ENCODE assay signal across 29 cellular contexts in genomic region chr11:71913716-71914115, GRCh38. TPM values are rescaled to one million over a fixed set of nuclear protein-coding genes. Genes with fewer than 3 reads are reported as not detected.
DNase-seq lines count a peak whose midpoint lies in the region; ATAC-seq, FAIRE-seq and TF ChIP-seq lines count a peak whose summit lies in the region.
"Had no signal": no experiment of that assay in that cellular context is flagged by ENCODE, and none has a peak within 500 bp of the region (broad histone marks: within the 10 kb centered on the region; RNA-seq: fewer than 3 reads in every experiment).

No MANE protein-coding gene starts in this region.

- dilution Hi-C loops in IMR-90 (cut with HindIII; ENCODE audit: low sequenced_read_pairs, unreplicated experiment) = no loop called here

- no peak overlapping the region for H2BK15ac ChIP-seq in IMR-90 (ENCODE audit: low read depth, low read length)

- FAIRE-seq in small intestine (lab: Jason Lieb, UNC) = no peak
- FAIRE-seq: A549, D721Med, K562 had no signal

- WGBS in IMR-90 (ENCODE audit: extremely low coverage in 2 of 2, insufficient read length in 1 of 2), 2 experiments = 100% methylated on average over 2 of the region's 4 CpGs; no CpG with 5 or more reads in 1 of the 2 experiments
- WGBS in small intestine, 3 donors = 91 to 97% (median 96%) methylated on average over 4 of the region's 4 CpGs

- no peak for TF ChIP-seq POLR2A in IMR-90 (IDR thresholded peaks at IDR 0.05; ENCODE audit: low read depth, low read length)

- H2BK20ac ChIP-seq in IMR-90 (ENCODE audit: low read depth, low read length) = no peak overlapping the region

- TF ChIP-seq RAD21 in IMR-90 (IDR thresholded peaks at IDR 0.05; ENCODE audit: low read length) = no peak

- H4K8ac ChIP-seq in IMR-90 (ENCODE audit: low read depth in 2 of 2, low read length in 2 of 2) = no peak overlapping the region

- H3K4ac ChIP-seq in IMR-90 (ENCODE audit: low read depth, low read length) = no peak overlapping the region

- BruUV-seq in IMR-90 (replicated peaks; lab: Mats Ljungman, UMichigan) = no TSS peak

- H3K9ac ChIP-seq in IMR-90 (ENCODE audit: low read depth, low read length) = no peak overlapping the region
- no peak overlapping the region for H3K9ac ChIP-seq in adipocyte (ENCODE audit: low read length)

- H4K20me1 ChIP-seq in IMR-90 (ENCODE audit: insufficient read depth, low read length) = peaks cover 5% of the 10 kb centered on the region; the same call in 1 of the 2 replicates

- CTCF ChIA-PET in IMR-90 (lab: Yijun Ruan, JAX) = interaction anchor here (0.7 kb wide), 1 partner anchor 480 kb away, joined by 4 read pairs; no protein-coding TSS in a partner anchor

- in situ Hi-C loops in IMR-90 (cut with MboI; ENCODE audit: low sequenced_read_pairs) = no loop called here

- H3K36me3 ChIP-seq in IMR-90 (ENCODE audit: control insufficient read depth, insufficient read depth, low read length) (peaks cover 22% of the 10 kb centered on the region), adipocyte (ENCODE audit: control insufficient read depth, insufficient read depth, low read length, severe bottlenecking) (peaks cover 17% of the 10 kb centered on the region), small intestine (ENCODE audit: control insufficient read depth in 2 of 2, insufficient read depth in 2 of 2, low read length in 2 of 2) (peaks cover 0 to 20% of the 10 kb centered on the region in 2 donors)

- no peak overlapping the region for H3K27ac ChIP-seq in IMR-90 (ENCODE audit: insufficient read depth, low read length)
- H3K27ac ChIP-seq in small intestine (ENCODE audit: low read depth in 1 of 2, low read length in 1 of 2) = no peak overlapping the region
- H3K27ac ChIP-seq: A549, gastrocnemius medialis, RWPE1 had no signal

- H3K23ac ChIP-seq in IMR-90 (ENCODE audit: low read depth, low read length) = no peak overlapping the region

- no peaks in the 10 kb centered on the region for H3K79me1 ChIP-seq in IMR-90 (ENCODE audit: low read depth in 1 of 2, low read length in 2 of 2)

- H3K4me2 ChIP-seq in IMR-90 (ENCODE audit: low read depth, low read length) = no peak overlapping the region
- H3K4me2 ChIP-seq: A549 had no signal

- no peak overlapping the region for H3K14ac ChIP-seq in IMR-90 (replicated peaks; ENCODE audit: low read depth, low read length)

- no peak overlapping the region for H2BK5ac ChIP-seq in IMR-90 (ENCODE audit: low read depth, low read length, poor library complexity, severe bottlenecking)

- no peak overlapping the region for H4K5ac ChIP-seq in IMR-90 (ENCODE audit: low read depth, low read length)

- H2AFZ ChIP-seq in IMR-90 (replicated peaks; ENCODE audit: low read length, poor library complexity) = no peak overlapping the region

- H3K56ac ChIP-seq in IMR-90 (ENCODE audit: extremely low read depth, insufficient read depth, low read length) = no peak overlapping the region

- H2AK9ac ChIP-seq in IMR-90 (replicated peaks; ENCODE audit: low read depth, low read length, poor library complexity) = no peak overlapping the region

- ATAC-seq in IMR-90 (ENCODE audit: low read depth) = peak; percentile 79
- no peak for ATAC-seq in HG02642 (IDR thresholded peaks at IDR 0.05; ENCODE audit: poor library complexity, unreplicated experiment)
- ATAC-seq: A549; gastrocnemius medialis; K562; left lobe of liver; naive thymus-derived CD4-positive, alpha-beta T cell had no signal

- H3K9me3 ChIP-seq in IMR-90 (ENCODE audit: control insufficient read depth, insufficient read depth, low read length) (no peaks in the 10 kb centered on the region), adipocyte (ENCODE audit: control insufficient read depth, low read length) (no peaks in the 10 kb centered on the region), small intestine (ENCODE audit: control insufficient read depth, low read depth) (no peaks in the 10 kb centered on the region)
- H3K9me3 ChIP-seq: A549, gastrocnemius medialis had no signal

- no peak overlapping the region for H3K18ac ChIP-seq in IMR-90 (ENCODE audit: low read depth, low read length)

- H3K9me1 ChIP-seq in IMR-90 (ENCODE audit: insufficient read depth, low read length) = peaks cover 4% of the 10 kb centered on the region; the same call in 1 of the 2 replicates

- H2AK5ac ChIP-seq in IMR-90 (ENCODE audit: low read depth, low read length) = no peak overlapping the region

- peaks cover 3% of the 10 kb centered on the region for H3K4me1 ChIP-seq in IMR-90 (ENCODE audit: control insufficient read depth, insufficient read depth, low read length)
- no peaks in the 10 kb centered on the region for H3K4me1 ChIP-seq in adipocyte (ENCODE audit: control insufficient read depth, insufficient read depth, low read length)
- no peaks in the 10 kb centered on the region for H3K4me1 ChIP-seq in small intestine (ENCODE audit: control insufficient read depth in 2 of 2, insufficient read depth in 1 of 2, low read depth in 1 of 2, low read length in 1 of 2)
- H3K4me1 ChIP-seq: A549, gastrocnemius medialis had no signal

- H2BK120ac ChIP-seq in IMR-90 (ENCODE audit: low read depth, low read length) = no peak overlapping the region

- POLR2A ChIA-PET in IMR-90 (lab: Charles Lee; ENCODE audit: unreplicated experiment) = no interaction called here

- H3K4me3 ChIP-seq in IMR-90 (ENCODE audit: insufficient read depth, low read depth, low read length) (no peak overlapping the region), adipocyte (ENCODE audit: low read length) (no peak overlapping the region), fibroblast of villous mesenchyme (ENCODE audit: low read depth, low read length) (no peak overlapping the region), small intestine (ENCODE audit: low read depth in 1 of 2, low read length in 2 of 2) (no peak overlapping the region)
- H3K4me3 ChIP-seq: A549, gastrocnemius medialis, K562 had no signal

- peak; percentile 49 for DNase-seq in AG09319 (ENCODE audit: extremely low read depth, low read depth)
- peak; percentile 72 for DNase-seq in IMR-90
- DNase-seq in adipocyte (ENCODE audit: low read depth) = peak; percentile 63
- DNase-seq in fibroblast of villous mesenchyme (ENCODE audit: low read depth) = peak; percentile 39
- DNase-seq in epidermal melanocyte (ENCODE audit: insufficient read length, low spot score) = no peak
- DNase-seq in activated CD4-positive, alpha-beta T cell treated with anti-CD3 and anti-CD28 coated beads, Interleukin-2, amount 50 U/mL, for 48 hours = no peak
- no peak for DNase-seq in small intestine
- DNase-seq: activated CD4-positive, alpha-beta T cell treated with anti-CD3 and anti-CD28 coated beads, Interleukin-2, amount 50 U/mL, for 1 hour; activated CD8-positive, alpha-beta memory T cell treated with anti-CD3 and anti-CD28 coated beads, Interleukin-2, amount 50 U/mL, for 4 hours; activated effector memory CD4-positive, alpha-beta T cell treated with Interleukin-2 at 50 U/mL for 16 hours; activated naive CD8-positive, alpha-beta T cell treated with anti-CD3 and anti-CD28 coated beads for 36 hours; gastrocnemius medialis; hippocampal formation; immature natural killer cell; naive thymus-derived CD4-positive, alpha-beta T cell; NCI-H146; NCI-H2171 treated with DMSO at 0.1 percent for 48 hours; NCI-H526 treated with DMSO at 0.1 percent for 48 hours; nucleus accumbens; T-helper 9 cell had no signal

- H3K27me3 ChIP-seq in IMR-90 (ENCODE audit: control insufficient read depth, insufficient read depth, low read length) (no peaks in the 10 kb centered on the region), adipocyte (replicated peaks; ENCODE audit: control insufficient read depth, insufficient read depth, low read length) (no peaks in the 10 kb centered on the region), small intestine (ENCODE audit: control insufficient read depth in 2 of 2, insufficient read depth in 2 of 2, low read length in 2 of 2) (no peaks in the 10 kb centered on the region)
- H3K27me3 ChIP-seq: gastrocnemius medialis had no signal

- intact Hi-C loops in IMR-90 (cut with micrococcal nuclease) = no loop called here

- no peak overlapping the region for H4K91ac ChIP-seq in IMR-90 (ENCODE audit: insufficient read depth, low read depth, low read length)

- TF ChIP-seq CTCF in AG09319 (IDR thresholded peaks at IDR 0.05; ENCODE audit: low read depth, low read length) = no peak
- no peak for TF ChIP-seq CTCF in IMR-90 (conservative IDR thresholded peaks at IDR 0.05; ENCODE audit: low read depth, low read length)
- no peak for TF ChIP-seq CTCF in fibroblast of villous mesenchyme (IDR thresholded peaks at IDR 0.05; ENCODE audit: insufficient read depth, low read depth, low read length)

TF ChIP-seq in IMR-90, 13 proteins besides CTCF, POLR2A, EP300 and RAD21 (continues in another document):
- TF ChIP-seq FOS (IDR thresholded peaks at IDR 0.05; ENCODE audit: low read depth, low read length) = no peak
- no peak for TF ChIP-seq CEBPB (IDR thresholded peaks at IDR 0.05; ENCODE audit: low read depth, low read length)
- TF ChIP-seq MAFK (IDR thresholded peaks at IDR 0.05; ENCODE audit: low read depth, low read length) = no peak
- no peak for TF ChIP-seq MXI1 (IDR thresholded peaks at IDR 0.05; ENCODE audit: borderline replicate concordance, low read depth, low read length)
- TF ChIP-seq RFX5 (IDR thresholded peaks at IDR 0.05; ENCODE audit: low read depth, low read length) = no peak
- TF ChIP-seq BHLHE40 (IDR thresholded peaks at IDR 0.05; ENCODE audit: low read depth, low read length) = no peak
- no peak for TF ChIP-seq RCOR1 (IDR thresholded peaks at IDR 0.05; ENCODE audit: insufficient replicate concordance, low read length)

RNA-seq across cellular contexts. Expression of gene XNDC1N, which starts 14.7 kb away (rescaled TPM):
- 7.2 and 8.8 TPM in 2 replicates for total RNA-seq in IMR-90 (2012; rRNA removed)
- 2.0 and 2.5 TPM in 2 replicates for polyA plus RNA-seq in IMR-90 (2012; rRNA removed)
- polyA plus RNA-seq in IMR-90 (2012; cell fraction: cytosol; rRNA removed) = 1.3 and 1.9 TPM in 2 replicates
- polyA plus RNA-seq in IMR-90 (2012; cell fraction: nucleus; rRNA removed; ENCODE audit: low replicate concordance) = 2.8 and 9.3 TPM in 2 replicates
- total RNA-seq in fibroblast of villous mesenchyme = 9.1 and 9.7 TPM in 2 replicates
- 1 to 10 TPM; 2.7 to 4.9 (median 3.1) TPM for polyA plus RNA-seq in small intestine

RNA-seq across cellular contexts. Expression of gene RNF121, which starts 15.1 kb away (rescaled TPM):
- total RNA-seq in IMR-90 (2012; rRNA removed) (65.8 and 88.7 TPM in 2 replicates), fibroblast of villous mesenchyme (24.5 and 27.2 TPM in 2 replicates)
- polyA plus RNA-seq in IMR-90 (2012; rRNA removed) (43.0 and 43.4 TPM in 2 replicates), small intestine (10 to 100 TPM; 15.9 to 28.4 (median 18.6) TPM)
- 31.7 and 47.6 TPM in 2 replicates for polyA plus RNA-seq in IMR-90 (2012; cell fraction: cytosol; rRNA removed)
- polyA plus RNA-seq in IMR-90 (2012; cell fraction: nucleus; rRNA removed; ENCODE audit: low replicate concordance) = 60.6 and 83.6 TPM in 2 replicates

RNA-seq across cellular contexts. Expression of gene DEFB131B, which starts 35.5 kb away (rescaled TPM):
- not detected in 2 replicates for total RNA-seq in IMR-90 (2012; rRNA removed)
- not detected in 2 replicates for polyA plus RNA-seq in IMR-90 (2012; rRNA removed)
- not detected in 2 replicates for polyA plus RNA-seq in IMR-90 (2012; cell fraction: cytosol; rRNA removed)
- not detected in 2 replicates for polyA plus RNA-seq in IMR-90 (2012; cell fraction: nucleus; rRNA removed; ENCODE audit: low replicate concordance)
- not detected in 2 replicates for total RNA-seq in fibroblast of villous mesenchyme
- polyA plus RNA-seq in small intestine = not detected
- total RNA-seq: activated naive CD8-positive, alpha-beta T cell treated with anti-CD3 and anti-CD28 coated beads for 36 hours; gastrocnemius medialis; HT-29; K562; left lobe of liver; naive thymus-derived CD4-positive, alpha-beta T cell; pulmonary artery endothelial cell; skeletal muscle tissue had no signal
- polyA plus RNA-seq: A549; immature natural killer cell; K562; naive thymus-derived CD4-positive, alpha-beta T cell had no signal

Comparison
In these comparisons a context has a peak if more than half of its experiments do, and no peak if none do; other contexts are left out.
1. DNase-seq: peak in AG09319 (single experiment), IMR-90 (single experiment), adipocyte (single experiment) and fibroblast of villous mesenchyme (single experiment); none in epidermal melanocyte (single experiment), activated CD4-positive, alpha-beta T cell treated with anti-CD3 and anti-CD28 coated beads, Interleukin-2, amount 50 U/mL, for 48 hours (0 of 2) and small intestine (single experiment).